3 cellular contexts compared by ENCODE assay signal in genomic region chr10:118998183-118998582, GRCh38.
"Had no signal": no experiment of that assay in that cellular context is flagged by ENCODE, and none has a peak within 500 bp of the region (broad histone marks: within the 10 kb centered on the region; RNA-seq: fewer than 3 reads in every experiment).

No MANE protein-coding gene starts in this region.

- DNase-seq: GDM1, GF-D8 had no signal

- H3K4me3 ChIP-seq: GM12878 had no signal

- ATAC-seq: GM12878 had no signal
